ENCODE assay signal across 20 cellular contexts in the genomic region with DNA sequence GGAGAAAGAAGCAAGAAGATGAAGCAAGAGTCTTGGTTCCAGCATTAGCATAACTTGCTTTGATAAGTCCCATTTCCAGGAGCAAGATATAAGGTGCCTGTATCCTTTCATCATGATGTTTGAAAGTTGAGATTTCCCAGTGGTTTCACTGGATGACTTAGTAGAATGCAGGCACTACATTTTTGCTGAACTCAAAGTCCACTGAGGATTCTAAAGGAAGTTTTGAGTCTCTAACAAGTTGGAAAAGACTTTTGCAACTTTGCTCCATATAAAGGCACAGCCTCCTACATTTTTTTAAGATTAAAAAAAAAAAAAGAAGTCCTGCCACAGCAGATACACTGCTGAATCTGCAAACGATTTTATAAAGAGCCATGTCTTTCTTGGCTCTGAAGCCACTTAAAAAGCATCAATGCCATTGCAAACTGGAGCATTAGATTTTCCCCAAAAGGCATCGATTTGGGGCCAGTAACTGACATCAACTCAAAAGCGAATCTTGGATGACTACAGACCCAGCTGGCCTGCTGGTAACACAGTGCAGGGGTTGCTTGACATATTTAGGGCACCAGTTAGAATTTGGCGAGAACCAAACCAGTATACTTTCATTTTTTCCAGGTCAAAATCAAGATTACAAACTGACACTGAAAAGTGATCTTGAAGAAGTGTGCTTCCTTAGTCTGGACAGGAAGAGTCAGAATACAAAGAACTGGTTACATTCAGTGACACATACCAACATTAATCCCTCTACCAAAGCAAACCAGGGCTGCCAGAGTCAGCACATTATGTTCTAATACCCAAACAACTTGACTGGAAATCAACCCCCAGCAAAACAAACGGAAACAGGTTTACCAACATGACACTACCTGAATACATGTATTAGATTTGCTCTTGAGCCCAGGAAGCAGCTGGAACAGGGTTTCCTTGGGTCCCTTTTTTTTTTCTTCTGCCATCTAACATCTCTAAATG. TPM values are rescaled to one million over a fixed set of nuclear protein-coding genes. Genes with fewer than 3 reads are reported as not detected.
DNase-seq lines count a peak whose midpoint lies in the region; ATAC-seq and TF ChIP-seq lines count a peak whose summit lies in the region.
"Had no signal": no experiment of that assay in that cellular context is flagged by ENCODE, and none has a peak within 500 bp of the region (broad histone marks: within the 10 kb centered on the region; RNA-seq: fewer than 3 reads in every experiment).

No MANE protein-coding gene starts in this region.

- TF ChIP-seq CTCF in gastrocnemius medialis (IDR thresholded peaks at IDR 0.05 in 4 of 5, conservative IDR thresholded peaks at IDR 0.05 in 1 of 5) (no peak), adrenal gland (IDR thresholded peaks at IDR 0.05) (no peak)

- TF ChIP-seq POLR2A in gastrocnemius medialis (IDR thresholded peaks at IDR 0.05) (no peak), adrenal gland (IDR thresholded peaks at IDR 0.05) (no peak)

- H3K27ac ChIP-seq in epithelial cell of prostate, result peak overlapping the region; percentile 58
- peak overlapping the region in 3 of 4 donors; percentile 11 to 52 (median 45) for H3K27ac ChIP-seq in gastrocnemius medialis
- no peak overlapping the region for H3K27ac ChIP-seq in adrenal gland
- H3K27ac ChIP-seq: 22Rv1; BLaER1 treated with 17β-estradiol and CSF1 and Interleukin-3, amounts not matched to agents 10 nM and 100 nM; SJSA1; suprapubic skin had no signal

- no peak overlapping the region for H3K4me3 ChIP-seq in gastrocnemius medialis
- no peak overlapping the region for H3K4me3 ChIP-seq in adrenal gland
- H3K4me3 ChIP-seq: BLaER1 treated with 17β-estradiol and CSF1 and Interleukin-3, amounts not matched to agents 10 nM and 100 nM; SJSA1; suprapubic skin had no signal

- intact Hi-C loops in gastrocnemius medialis (cut with DNase I; ENCODE audit: low total_unique reads) (loop anchor here (10.0 kb wide), 1 partner anchor 167 kb away; a partner anchor contains a TSS), adrenal gland (cut with DNase I) (no loop called here)

- DNase-seq in NCI-H1417 (lab: John Stamatoyannopoulos, UW), result peak in 2 of 3 experiments; percentile 1 to 35
- no peak for DNase-seq in NCI-H1417 treated with DMSO at 0.1 percent for 48 hours (lab: John Stamatoyannopoulos, UW)
- peak; percentile 42 for DNase-seq in NCI-H510A treated with DMSO at 0.1 percent for 48 hours (lab: John Stamatoyannopoulos, UW)
- DNase-seq in epithelial cell of prostate (ENCODE audit: low read depth, low spot score), result peak; percentile 46
- DNase-seq in gastrocnemius medialis, result no peak
- no peak for DNase-seq in adrenal gland
- no peak for DNase-seq in SHP77 treated with DMSO at 0.1 percent for 48 hours (lab: John Stamatoyannopoulos, UW)
- DNase-seq: activated naive CD8-positive, alpha-beta T cell treated with anti-CD3 and anti-CD28 coated beads for 36 hours; activated T-cell treated with anti-CD3 and anti-CD28 coated beads, Interleukin-2, amount 50 U/mL, for 1 hour; effector CD4-positive, alpha-beta T cell; mesenchymal stem cell; right cardiac atrium; T1000 had no signal

- no peaks in the 10 kb centered on the region for H3K27me3 ChIP-seq in gastrocnemius medialis
- no peaks in the 10 kb centered on the region for H3K27me3 ChIP-seq in adrenal gland
- H3K27me3 ChIP-seq: BLaER1 treated with 17β-estradiol and CSF1 and Interleukin-3, amounts not matched to agents 10 nM and 100 nM; SJSA1; suprapubic skin had no signal

- WGBS in adrenal gland, 4 donors, result 56 to 78% (median 67%) methylated on average over 5 of the region's 5 CpGs

- in situ Hi-C loops in gastrocnemius medialis (cut with MboI; ENCODE audit: low sequenced_read_pairs in 4 of 4), result loop anchor here in 1 of 4 donors (10.0 kb wide), 1 partner anchor 63 kb away; no protein-coding TSS in a partner anchor

- H3K36me3 ChIP-seq in gastrocnemius medialis, result no peaks in the 10 kb centered on the region
- no peaks in the 10 kb centered on the region for H3K36me3 ChIP-seq in adrenal gland (replicated peaks in 1 of 2)
- H3K36me3 ChIP-seq: BLaER1 treated with 17β-estradiol and CSF1 and Interleukin-3, amounts not matched to agents 10 nM and 100 nM; SJSA1; suprapubic skin had no signal

- H3K4me1 ChIP-seq in gastrocnemius medialis, result peaks cover 6 to 19% of the 10 kb centered on the region in 2 donors
- no peaks in the 10 kb centered on the region for H3K4me1 ChIP-seq in adrenal gland (replicated peaks in 1 of 2)
- H3K4me1 ChIP-seq: SJSA1 had no signal

- H3K9me3 ChIP-seq in gastrocnemius medialis, result no peaks in the 10 kb centered on the region
- H3K9me3 ChIP-seq in adrenal gland (replicated peaks in 1 of 3), result no peaks in the 10 kb centered on the region
- H3K9me3 ChIP-seq: SJSA1, suprapubic skin had no signal

- peak in 1 of 2 donors; percentile 53 for ATAC-seq in gastrocnemius medialis
- no peak for ATAC-seq in HG03457 (IDR thresholded peaks at IDR 0.05; ENCODE audit: unreplicated experiment)

RNA-seq across cellular contexts. Expression of a gene that starts 39.1 kb away (rescaled TPM):
- not detected for total RNA-seq in gastrocnemius medialis
- total RNA-seq in adrenal gland, result not detected
- not detected for polyA plus RNA-seq in adrenal gland
- total RNA-seq: activated naive CD8-positive, alpha-beta T cell treated with anti-CD3 and anti-CD28 coated beads for 36 hours; H4; right cardiac atrium; SJSA1; suprapubic skin had no signal
- polyA plus RNA-seq: neural cell, right cardiac atrium had no signal

RNA-seq across cellular contexts. Expression of a gene that starts 56.6 kb away (rescaled TPM):
- 10 to 100 TPM; 13.6 to 19.6 (median 16.9) TPM for total RNA-seq in gastrocnemius medialis
- total RNA-seq in adrenal gland, result 10 to 100 TPM; 24.9 to 54.1 (median 39.3) TPM
- 10 to 100 TPM in 1 of 3 donors, 1 to 10 TPM in 2; 8.0 to 27.0 (median 9.6) TPM for polyA plus RNA-seq in adrenal gland

Comparison
In these comparisons a context has a peak if more than half of its experiments do, and no peak if none do; other contexts are left out.
1. DNase-seq: peak in NCI-H1417 (2 of 3), NCI-H510A treated with DMSO at 0.1 percent for 48 hours (single experiment) and epithelial cell of prostate (single experiment); none in NCI-H1417 treated with DMSO at 0.1 percent for 48 hours (single experiment), gastrocnemius medialis (0 of 2), adrenal gland (0 of 7) and SHP77 treated with DMSO at 0.1 percent for 48 hours (single experiment).
2. H3K27ac ChIP-seq: peak in epithelial cell of prostate (single experiment) and gastrocnemius medialis (3 of 4); none in adrenal gland (0 of 5).